In the genomic region with DNA sequence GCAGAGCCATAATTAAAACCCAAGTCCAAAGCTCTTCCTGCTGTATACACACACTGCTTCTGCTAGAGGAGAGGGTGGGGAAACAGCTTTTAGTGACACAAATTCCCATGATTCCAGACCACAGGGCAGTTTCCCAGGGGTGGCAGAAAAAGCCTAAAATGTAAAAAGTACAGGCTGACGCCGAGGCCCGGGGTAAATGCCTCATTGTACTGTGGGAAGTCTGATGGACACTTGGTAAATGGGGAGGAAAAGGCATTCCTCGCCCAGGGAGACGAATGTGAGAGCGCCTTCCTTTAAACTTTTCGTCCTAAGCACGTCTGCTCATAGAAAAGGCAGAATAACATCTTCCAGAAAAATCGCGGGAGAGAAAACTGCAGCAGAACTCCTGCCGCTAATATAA, we compare ENCODE assay signal across 31 cellular contexts.
A peak's percentile ranks its signal among the peaks of the same experiment; 100 is the strongest.
DNase-seq lines count a peak whose midpoint lies in the region; ATAC-seq and TF ChIP-seq lines count a peak whose summit lies in the region.
"Had no signal": no experiment of that assay in that cellular context is flagged by ENCODE, and none has a peak within 500 bp of the region (broad histone marks: within the 10 kb centered on the region; RNA-seq: fewer than 3 reads in every experiment).

No MANE protein-coding gene starts in this region.

- WGBS in neuronal stem cell (ENCODE audit: extremely low coverage in 2 of 2, insufficient read length in 2 of 2, insufficient replicate concordance in 1 of 2), 2 donors: no CpG with 5 or more reads among the region's 11 CpGs
- 73 to 79% methylated on average over 11 of the region's 11 CpGs for WGBS in tibial nerve, 2 donors

- H3K27me3 Mint-ChIP-seq in CD14-positive monocyte (ENCODE audit: low read depth in 3 of 3): peaks cover 0 to 2% (median 0%) of the 10 kb centered on the region in 3 donors
- H3K27me3 Mint-ChIP-seq: activated CD4-positive, alpha-beta memory T cell treated with anti-CD3 and anti-CD28 coated beads for 36 hours; activated naive CD4-positive, alpha-beta T cell treated with anti-CD3 and anti-CD28 coated beads, Interleukin-2, amount 10 ng/mL, durations not matched to agents 7 days and 5 days; CD4-positive, CD25-positive, alpha-beta regulatory T cell; effector memory CD8-positive, alpha-beta T cell; stimulated activated memory B cell treated with anti-CD40 and anti-IgM and Interleukin-4, amounts not matched to agents 10 μg/mL and 1 μg/mL and 100 μg/mL, for 72 hours; T-helper 17 cell had no signal

- peak overlapping the region in 46 of 59 donors; percentile 3 to 87 (median 60) for H3K27ac ChIP-seq in dorsolateral prefrontal cortex
- peak overlapping the region; percentile 84 for H3K27ac ChIP-seq in neuronal stem cell (replicated peaks; ENCODE audit: low read length)
- H3K27ac ChIP-seq in tibial nerve: no peak overlapping the region
- H3K27ac ChIP-seq: adrenal gland, KMS-11, PC-9, psoas muscle, upper lobe of right lung had no signal

- H4K91ac ChIP-seq in neuronal stem cell (ENCODE audit: low read depth, low read length, poor library complexity): no peak overlapping the region

- no peaks in the 10 kb centered on the region for H3K79me1 ChIP-seq in neuronal stem cell (ENCODE audit: low read depth, low read length)

- no peak overlapping the region for H2BK12ac ChIP-seq in neuronal stem cell (ENCODE audit: low read length)

- no peak for TF ChIP-seq EP300 in tibial nerve (IDR thresholded peaks at IDR 0.05)

- H2BK5ac ChIP-seq in neuronal stem cell (ENCODE audit: low read length): no peak overlapping the region

- no peak for ATAC-seq in stimulated activated naive CD8-positive, alpha-beta T cell treated with anti-CD3 and anti-CD28 coated beads, Interleukin-15, Interleukin-2, amounts not matched to agents 100 U/mL and 50 U/mL, for 24 hours
- ATAC-seq: effector memory CD8-positive, alpha-beta T cell; stimulated activated memory B cell treated with anti-CD40 and anti-IgM and Interleukin-4, amounts not matched to agents 10 μg/mL and 1 μg/mL and 100 μg/mL, for 72 hours; T-helper 17 cell; upper lobe of right lung had no signal

- TF ChIP-seq POLR2A in NB4 (IDR thresholded peaks at IDR 0.05; ENCODE audit: extremely low read depth, insufficient read length) (no peak), tibial nerve (IDR thresholded peaks at IDR 0.05) (no peak)

- H3K4me1 Mint-ChIP-seq in CD14-positive monocyte: peaks cover 82% of the 10 kb centered on the region

- H3K4me2 ChIP-seq in neuronal stem cell (ENCODE audit: insufficient read depth, low read length, poor library complexity, severe bottlenecking): no peak overlapping the region
- H3K4me2 ChIP-seq: KMS-11, PC-9 had no signal

- H3K27ac Mint-ChIP-seq in CD14-positive monocyte: peak overlapping the region in 5 of 7 donors; percentile 46 to 74 (median 54)
- H3K27ac Mint-ChIP-seq: activated CD4-positive, alpha-beta memory T cell treated with anti-CD3 and anti-CD28 coated beads for 36 hours; activated naive CD4-positive, alpha-beta T cell treated with anti-CD3 and anti-CD28 coated beads, Interleukin-2, amount 10 ng/mL, durations not matched to agents 7 days and 5 days; activated T-helper 1 cell treated with anti-CD3 and anti-CD28 coated beads, Interleukin-12 subunit alpha, Interleukin-12 subunit beta, Interleukin-2, Interleukin-4 antibody, amounts not matched to agents 30 ng/mL and 10 ng/mL and 1 ng/mL, durations not matched to agents 14 hours and 24 hours and 36 hours; effector memory CD8-positive, alpha-beta T cell; stimulated activated memory B cell treated with anti-CD40 and anti-IgM and Interleukin-4, amounts not matched to agents 10 μg/mL and 1 μg/mL and 100 μg/mL, for 72 hours; T-helper 17 cell had no signal

- H3K36me3 ChIP-seq in neuronal stem cell (replicated peaks in 1 of 2; ENCODE audit: control insufficient read depth in 2 of 2, insufficient read depth in 2 of 2, low read length in 2 of 2) (no peaks in the 10 kb centered on the region), tibial nerve (no peaks in the 10 kb centered on the region)
- H3K36me3 ChIP-seq: adrenal gland, upper lobe of right lung had no signal

- H3K4me3 Mint-ChIP-seq in CD14-positive monocyte: no peak overlapping the region
- H3K4me3 Mint-ChIP-seq: activated CD4-positive, alpha-beta memory T cell treated with anti-CD3 and anti-CD28 coated beads for 36 hours; activated naive CD4-positive, alpha-beta T cell treated with anti-CD3 and anti-CD28 coated beads, Interleukin-2, amount 10 ng/mL, durations not matched to agents 7 days and 5 days; activated T-helper 1 cell treated with anti-CD3 and anti-CD28 coated beads, Interleukin-12 subunit alpha, Interleukin-12 subunit beta, Interleukin-2, Interleukin-4 antibody, amounts not matched to agents 30 ng/mL and 10 ng/mL and 1 ng/mL, durations not matched to agents 14 hours and 24 hours and 36 hours; CD4-positive, CD25-positive, alpha-beta regulatory T cell; effector memory CD8-positive, alpha-beta T cell; stimulated activated memory B cell treated with anti-CD40 and anti-IgM and Interleukin-4, amounts not matched to agents 10 μg/mL and 1 μg/mL and 100 μg/mL, for 72 hours; T-helper 17 cell had no signal

- H2AK5ac ChIP-seq in neuronal stem cell (ENCODE audit: low read depth, low read length): no peak overlapping the region

- H3K36me3 Mint-ChIP-seq in CD14-positive monocyte: peaks cover 0 to 2% of the 10 kb centered on the region in 2 donors
- H3K36me3 Mint-ChIP-seq: CD4-positive, CD25-positive, alpha-beta regulatory T cell; stimulated activated memory B cell treated with anti-CD40 and anti-IgM and Interleukin-4, amounts not matched to agents 10 μg/mL and 1 μg/mL and 100 μg/mL, for 72 hours had no signal

- H3K9ac ChIP-seq in neuronal stem cell (ENCODE audit: low read depth, low read length, poor library complexity): no peak overlapping the region
- H3K9ac ChIP-seq: KMS-11 had no signal

- no peak overlapping the region for H3K14ac ChIP-seq in neuronal stem cell (ENCODE audit: low read length)

- H3K4me3 ChIP-seq in NB4 (ENCODE audit: low read depth, low read length) (no peak overlapping the region), dorsolateral prefrontal cortex (no peak overlapping the region), neuronal stem cell (ENCODE audit: low read length in 2 of 2) (no peak overlapping the region), tibial nerve (no peak overlapping the region)
- H3K4me3 ChIP-seq: adrenal gland, PC-9, psoas muscle, upper lobe of right lung had no signal

- H2BK15ac ChIP-seq in neuronal stem cell (ENCODE audit: low read length): no peak overlapping the region

- no peak overlapping the region for H3K18ac ChIP-seq in neuronal stem cell (ENCODE audit: low read length)

- peaks cover 0 to 16% of the 10 kb centered on the region in 2 donors for H3K9me3 ChIP-seq in neuronal stem cell (replicated peaks in 1 of 2; ENCODE audit: control insufficient read depth in 2 of 2, insufficient read depth in 1 of 2, low read depth in 1 of 2, low read length in 2 of 2)
- H3K9me3 ChIP-seq in tibial nerve: no peaks in the 10 kb centered on the region
- H3K9me3 ChIP-seq: adrenal gland, psoas muscle, upper lobe of right lung had no signal

- peaks cover 24 to 30% of the 10 kb centered on the region in 2 donors for H3K4me1 ChIP-seq in neuronal stem cell (ENCODE audit: control insufficient read depth in 2 of 2, insufficient read depth in 1 of 2, low read depth in 1 of 2, low read length in 2 of 2)
- peaks cover 0 to 68% (median 19%) of the 10 kb centered on the region in 4 donors for H3K4me1 ChIP-seq in tibial nerve

- no peak overlapping the region for H2BK120ac ChIP-seq in neuronal stem cell (ENCODE audit: low read depth, low read length)

- H2AFZ ChIP-seq in neuronal stem cell (ENCODE audit: low read length): no peak overlapping the region
- H2AFZ ChIP-seq: PC-9 had no signal

- intact Hi-C loops in CD14-positive monocyte (cut with micrococcal nuclease) (no loop called here), dorsolateral prefrontal cortex (cut with DNase I) (loop anchor here in 1 of 2 donors (5.0 to 10.0 kb wide), 2 partner anchors 63 to 119 kb away; no protein-coding TSS in a partner anchor), posterior vena cava (cut with DNase I) (no loop called here)

- no peak overlapping the region for H3K23ac ChIP-seq in neuronal stem cell (ENCODE audit: low read depth, low read length, poor library complexity)

- no peak for DNase-seq in CD14-positive monocyte (ENCODE audit: low spot score)
- peak; percentile 26 for DNase-seq in NB4 (ENCODE audit: low read depth)
- DNase-seq in dorsolateral prefrontal cortex: no peak
- no peak for DNase-seq in neuronal stem cell (ENCODE audit: low spot score)
- DNase-seq in posterior vena cava (ENCODE audit: low spot score): no peak
- DNase-seq in EL: no peak
- DNase-seq in tibial nerve (ENCODE audit: low spot score in 2 of 2): no peak
- DNase-seq in stimulated activated naive CD8-positive, alpha-beta T cell treated with anti-CD3 and anti-CD28 coated beads, Interleukin-15, Interleukin-2, amounts not matched to agents 100 U/mL and 50 U/mL, for 24 hours: no peak
- DNase-seq: activated CD4-positive, alpha-beta memory T cell treated with anti-CD3 and anti-CD28 coated beads for 36 hours; activated CD4-positive, CD25-positive, alpha-beta regulatory T cell treated with anti-CD3 and anti-CD28 coated beads, Interleukin-2, amount 50 U/mL, for 72 hours; activated CD8-positive, alpha-beta memory T cell treated with anti-CD3 and anti-CD28 coated beads, Interleukin-2, amount 50 U/mL, for 4 hours; activated naive CD4-positive, alpha-beta T cell treated with anti-CD3 and anti-CD28 coated beads, Interleukin-2, amount 10 ng/mL, durations not matched to agents 7 days and 5 days; adrenal gland; Calu3; CD4-positive, CD25-positive, alpha-beta regulatory T cell; DMS79 treated with DMSO at 0.1 percent for 48 hours; effector memory CD8-positive, alpha-beta T cell; erythroblast; NCI-H1436 treated with DMSO at 0.1 percent for 48 hours; NCI-H2107; NCI-H345; NCI-H69; PC-9; psoas muscle; SHP77; stimulated activated CD4-positive, alpha-beta T cell treated with anti-CD3 and anti-CD28 coated beads, Interleukin-15, amount 100 ng/mL, for 24 hours; T-helper 17 cell; upper lobe of right lung had no signal

- no peaks in the 10 kb centered on the region for H3K27me3 ChIP-seq in dorsolateral prefrontal cortex
- peaks cover 0 to 90% (median 0%) of the 10 kb centered on the region in 3 experiments for H3K27me3 ChIP-seq in neuronal stem cell (ENCODE audit: control insufficient read depth in 3 of 3, insufficient read depth in 3 of 3, low read depth in 1 of 3, low read length in 3 of 3)
- H3K27me3 ChIP-seq in tibial nerve: no peaks in the 10 kb centered on the region
- H3K27me3 ChIP-seq: adrenal gland, upper lobe of right lung had no signal

- H3K4ac ChIP-seq in neuronal stem cell (ENCODE audit: low read length): no peak overlapping the region

- TF ChIP-seq CTCF in CD14-positive monocyte (IDR thresholded peaks at IDR 0.05): no peak
- TF ChIP-seq CTCF in NB4 (IDR thresholded peaks at IDR 0.05; ENCODE audit: low read depth, low read length): no peak
- TF ChIP-seq CTCF in dorsolateral prefrontal cortex (IDR thresholded peaks at IDR 0.05 in 54 of 56, conservative IDR thresholded peaks at IDR 0.05 in 2 of 56; ENCODE audit: low read depth in 1 of 56, partially characterized antibody in 56 of 56): no peak
- no peak for TF ChIP-seq CTCF in tibial nerve (IDR thresholded peaks at IDR 0.05)

- H4K8ac ChIP-seq in neuronal stem cell (ENCODE audit: low read depth, low read length): no peak overlapping the region

- peaks cover 0 to 8% (median 0%) of the 10 kb centered on the region in 7 donors for H3K9me3 Mint-ChIP-seq in CD14-positive monocyte
- H3K9me3 Mint-ChIP-seq: activated CD4-positive, alpha-beta memory T cell treated with anti-CD3 and anti-CD28 coated beads for 36 hours; activated naive CD4-positive, alpha-beta T cell treated with anti-CD3 and anti-CD28 coated beads, Interleukin-2, amount 10 ng/mL, durations not matched to agents 7 days and 5 days; activated T-helper 1 cell treated with anti-CD3 and anti-CD28 coated beads, Interleukin-12 subunit alpha, Interleukin-12 subunit beta, Interleukin-2, Interleukin-4 antibody, amounts not matched to agents 30 ng/mL and 10 ng/mL and 1 ng/mL, durations not matched to agents 14 hours and 24 hours and 36 hours; CD4-positive, CD25-positive, alpha-beta regulatory T cell; effector memory CD8-positive, alpha-beta T cell; stimulated activated memory B cell treated with anti-CD40 and anti-IgM and Interleukin-4, amounts not matched to agents 10 μg/mL and 1 μg/mL and 100 μg/mL, for 72 hours had no signal

Comparison
In these comparisons a context has a peak if more than half of its experiments do, and no peak if none do; other contexts are left out.
1. H3K27ac ChIP-seq: peak in dorsolateral prefrontal cortex (46 of 59) and neuronal stem cell (single experiment); none in tibial nerve (0 of 4).